ENCODE assay signal across 8 cellular contexts in the genomic region with DNA sequence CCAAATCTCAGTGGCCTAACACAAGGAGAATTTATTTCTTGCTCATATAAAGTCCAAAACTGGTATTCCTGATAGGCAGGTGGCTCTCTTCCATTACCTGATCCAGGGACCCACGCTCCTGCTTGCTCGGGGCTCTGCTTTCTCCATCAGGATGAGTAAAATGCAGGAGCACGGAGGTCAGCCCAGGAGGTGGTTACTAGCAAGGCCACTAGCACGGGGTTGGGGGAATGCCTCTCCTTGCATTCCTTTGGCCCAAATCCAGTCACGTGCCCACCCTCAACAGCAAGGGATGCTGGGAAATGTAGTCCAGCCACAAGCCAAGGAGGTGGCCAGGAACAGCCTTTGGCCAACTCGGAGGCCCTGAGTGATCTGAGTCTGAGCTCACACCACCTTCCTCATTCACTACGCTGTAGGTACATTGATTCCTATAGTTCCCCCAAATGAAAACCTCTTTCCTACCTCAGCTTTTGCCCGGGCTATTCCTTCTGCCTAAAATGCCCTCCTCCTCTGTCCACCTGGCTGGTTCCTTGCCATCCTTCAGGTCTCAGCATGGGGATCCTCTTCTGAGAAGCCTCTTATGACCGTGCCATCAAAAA. TPM values are rescaled to one million over a fixed set of nuclear protein-coding genes. Genes with fewer than 3 reads are reported as not detected.
DNase-seq lines count a peak whose midpoint lies in the region; ATAC-seq and TF ChIP-seq lines count a peak whose summit lies in the region.

No MANE protein-coding gene starts in this region.

- H3K36me3 Mint-ChIP-seq in MCF 10A (ENCODE audit: insufficient read depth, unreplicated experiment) (no peaks in the 10 kb centered on the region), endodermal cell (ENCODE audit: low read depth) (no peaks in the 10 kb centered on the region)

- H3K27me3 Mint-ChIP-seq in MCF 10A (ENCODE audit: insufficient read depth, unreplicated experiment) = no peaks in the 10 kb centered on the region
- H3K27me3 Mint-ChIP-seq in endodermal cell (ENCODE audit: insufficient read depth) = no peaks in the 10 kb centered on the region

- H3K4me3 Mint-ChIP-seq in MCF 10A (ENCODE audit: unreplicated experiment) = no peak overlapping the region
- peak overlapping the region; percentile 50 for H3K4me3 Mint-ChIP-seq in endodermal cell

- intact Hi-C loops in MCF 10A (cut with micrococcal nuclease) (no loop called here), breast epithelium (cut with DNase I; ENCODE audit: low total_unique reads) (no loop called here), mucosa of descending colon (cut with DNase I, micrococcal nuclease) (no loop called here)

- no peak overlapping the region for H3K4me3 ChIP-seq in breast epithelium
- H3K4me3 ChIP-seq in endodermal cell (ENCODE audit: low read length) = peak overlapping the region; percentile 73
- no peak overlapping the region for H3K4me3 ChIP-seq in mucosa of descending colon

- H3K4me1 Mint-ChIP-seq in MCF 10A (ENCODE audit: insufficient read depth, unreplicated experiment) = peaks cover 4% of the 10 kb centered on the region
- peaks cover 4% of the 10 kb centered on the region for H3K4me1 Mint-ChIP-seq in endodermal cell

- no TSS peak for BruUV-seq in MCF 10A (replicated peaks; lab: Mats Ljungman, UMichigan)

- H3K9ac ChIP-seq in endodermal cell (ENCODE audit: extremely low read depth, low read length, poor library complexity, severe bottlenecking) = peak overlapping the region; percentile 26

- H3K36me3 ChIP-seq in breast epithelium (no peaks in the 10 kb centered on the region), endodermal cell (ENCODE audit: control insufficient read depth, insufficient read depth, low read length) (no peaks in the 10 kb centered on the region), mucosa of descending colon (ENCODE audit: low read depth) (no peaks in the 10 kb centered on the region)

- WGBS in endodermal cell (ENCODE audit: insufficient coverage in 1 of 2, insufficient read length in 1 of 2), 2 experiments = 38 to 55% methylated on average over 6 to 9 of the region's 9 CpGs

- POLR2A ChIA-PET in MCF 10A (lab: Yijun Ruan, JAX) = no interaction called here

- peak; percentile 61 for ATAC-seq in mucosa of descending colon
- ATAC-seq in HG03520 (IDR thresholded peaks at IDR 0.05; ENCODE audit: unreplicated experiment) = no peak
- ATAC-seq in HG02852 (IDR thresholded peaks at IDR 0.05; ENCODE audit: unreplicated experiment) = no peak

- H3K27ac ChIP-seq in breast epithelium (no peak overlapping the region), endodermal cell (ENCODE audit: low read depth, low read length) (no peak overlapping the region)

- TF ChIP-seq CTCF in MCF 10A (IDR thresholded peaks at IDR 0.05; ENCODE audit: unreplicated experiment) (no peak), breast epithelium (IDR thresholded peaks at IDR 0.05) (no peak), endodermal cell (conservative IDR thresholded peaks at IDR 0.05) (no peak), mucosa of descending colon (IDR thresholded peaks at IDR 0.05) (no peak)

- H3K27ac Mint-ChIP-seq in MCF 10A (ENCODE audit: low read depth, unreplicated experiment) (no peak overlapping the region), endodermal cell (peak overlapping the region; percentile 91)

- H3K27me3 ChIP-seq in breast epithelium (no peaks in the 10 kb centered on the region), endodermal cell (ENCODE audit: control insufficient read depth, insufficient read depth, low read length, poor library complexity, severe bottlenecking) (no peaks in the 10 kb centered on the region)

- H3K9me3 ChIP-seq in breast epithelium (no peaks in the 10 kb centered on the region), endodermal cell (ENCODE audit: control insufficient read depth, low read length) (no peaks in the 10 kb centered on the region), mucosa of descending colon (no peaks in the 10 kb centered on the region)

- CTCF ChIA-PET in MCF 10A (lab: Yijun Ruan, JAX) = interaction anchor here (1.6 to 2.5 kb wide), 2 partner anchors 20 to 44 kb away, joined by 5 to 8 read pairs; no protein-coding TSS in a partner anchor

- no peaks in the 10 kb centered on the region for H3K4me1 ChIP-seq in breast epithelium
- H3K4me1 ChIP-seq in endodermal cell (ENCODE audit: control insufficient read depth, insufficient read depth, low read length) = no peaks in the 10 kb centered on the region
- no peaks in the 10 kb centered on the region for H3K4me1 ChIP-seq in mucosa of descending colon (ENCODE audit: low read depth)

- DNase-seq in MCF 10A (ENCODE audit: unreplicated experiment) (peak; percentile 63), breast epithelium (ENCODE audit: low spot score in 2 of 2) (no peak), NCI-H69 (lab: John Stamatoyannopoulos, UW) (peak; percentile 20), endodermal cell (peak; percentile 97), mucosa of descending colon (peak in 2 of 3 donors; percentile 33 to 53)
- DNase-seq in activated naive CD4-positive, alpha-beta T cell treated with Interleukin-2 at 50 U/mL for 16 hours = no peak

- H3K9me3 Mint-ChIP-seq in MCF 10A (ENCODE audit: unreplicated experiment) (no peaks in the 10 kb centered on the region), endodermal cell (no peaks in the 10 kb centered on the region)

- no peak for TF ChIP-seq POLR2A in breast epithelium (IDR thresholded peaks at IDR 0.05)

RNA-seq across cellular contexts. Expression of a gene that starts 38.3 kb away (rescaled TPM):
- total RNA-seq in MCF 10A (2022) (87.4 and 88.9 TPM in 2 replicates), breast epithelium (10 to 100 TPM; 39.0 to 63.5 (median 50.1) TPM), endodermal cell (10 to 100 TPM; 60.9 to 68.5 TPM), mucosa of descending colon (10 to 100 TPM; 55.8 to 69.8 (median 56.0) TPM)
- 34.8 TPM for polyA plus RNA-seq in endodermal cell (2013, experiment 1 of 2)
- 35.4 TPM for polyA plus RNA-seq in endodermal cell (2013, experiment 2 of 2)

Comparison
In these comparisons a context has a peak if more than half of its experiments do, and no peak if none do; other contexts are left out.
1. DNase-seq: peak in MCF 10A (single experiment), NCI-H69 (single experiment), endodermal cell (single experiment) and mucosa of descending colon (2 of 3); none in breast epithelium (0 of 2) and activated naive CD4-positive, alpha-beta T cell treated with Interleukin-2 at 50 U/mL for 16 hours (single experiment).